Comparison of ENCODE assay signal across 23 cellular contexts in the genomic region with DNA sequence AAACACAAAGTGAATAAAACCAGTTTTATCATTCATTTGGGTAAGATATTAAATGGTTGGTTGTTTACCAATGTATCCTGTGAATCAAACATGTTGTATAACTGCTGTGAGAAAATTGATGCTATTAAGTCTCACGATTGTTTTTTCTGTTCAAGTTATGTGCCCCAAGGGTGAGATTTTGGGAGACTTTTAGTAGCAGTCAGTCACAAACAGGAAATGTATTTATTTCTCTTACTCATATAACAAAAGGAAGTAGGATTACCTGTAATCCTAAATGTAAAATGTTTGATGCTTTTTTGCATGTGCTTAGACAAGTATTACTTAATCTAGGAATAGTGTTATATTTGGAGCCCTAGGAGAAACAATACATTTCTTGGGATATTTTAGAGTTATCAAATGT. TPM values are rescaled to one million over a fixed set of nuclear protein-coding genes. Genes with fewer than 3 reads are reported as not detected.
DNase-seq lines count a peak whose midpoint lies in the region; ATAC-seq, FAIRE-seq and TF ChIP-seq lines count a peak whose summit lies in the region.
"Had no signal": no experiment of that assay in that cellular context is flagged by ENCODE, and none has a peak within 500 bp of the region (broad histone marks: within the 10 kb centered on the region; RNA-seq: fewer than 3 reads in every experiment).

No MANE protein-coding gene starts in this region.

- intact Hi-C loops in adrenal gland (cut with DNase I), result no loop called here

- no peaks in the 10 kb centered on the region for H3K9me3 ChIP-seq in adrenal gland (replicated peaks in 1 of 3)
- H3K9me3 ChIP-seq: esophagus muscularis mucosa, gastrocnemius medialis, transverse colon had no signal

- no peak overlapping the region for H3K27ac ChIP-seq in adrenal gland
- H3K27ac ChIP-seq: esophagus muscularis mucosa, gastrocnemius medialis, psoas muscle, skin epidermis, transverse colon had no signal

- FAIRE-seq in D721Med (lab: Jason Lieb, UNC), result no peak
- FAIRE-seq: kidney had no signal

- WGBS in adrenal gland, 4 donors, result 70 to 84% (median 78%) methylated on average over 1 of the region's 1 CpG

- no peaks in the 10 kb centered on the region for H3K27me3 ChIP-seq in adrenal gland
- H3K27me3 ChIP-seq: esophagus muscularis mucosa, gastrocnemius medialis, transverse colon had no signal

- no peak for TF ChIP-seq POLR2A in adrenal gland (IDR thresholded peaks at IDR 0.05)

- no peaks in the 10 kb centered on the region for H3K4me1 ChIP-seq in adrenal gland (replicated peaks in 1 of 2)
- H3K4me1 ChIP-seq: esophagus muscularis mucosa, gastrocnemius medialis, psoas muscle had no signal

- no peaks in the 10 kb centered on the region for H3K36me3 ChIP-seq in adrenal gland (replicated peaks in 1 of 2)
- H3K36me3 ChIP-seq: transverse colon had no signal

- DNase-seq in NAMALWA (ENCODE audit: low spot score) (no peak), NCI-H748 (lab: John Stamatoyannopoulos, UW; ENCODE audit: unreplicated experiment) (no peak), adrenal gland (no peak), D721Med (ENCODE audit: insufficient read length, low spot score) (no peak)
- DNase-seq: activated CD4-positive, CD25-positive, alpha-beta regulatory T cell treated with anti-CD3 and anti-CD28 coated beads, Interleukin-2, amount 50 U/mL, for 72 hours; CD4-positive, alpha-beta memory T cell; DMS79 treated with DMSO at 0.1 percent for 48 hours; effector CD4-positive, alpha-beta T cell; gastrocnemius medialis; IMR-90; kidney; NCI-H1436; NCI-H526; psoas muscle; stimulated activated naive CD8-positive, alpha-beta T cell treated with anti-CD3 and anti-CD28 coated beads, Interleukin-15, amount 100 ng/mL, for 72 hours; transverse colon had no signal

- ATAC-seq in GM18873 (IDR thresholded peaks at IDR 0.05; ENCODE audit: low FRiP score, unreplicated experiment), result peak; percentile 46
- peak; percentile 79 for ATAC-seq in GM21529 (IDR thresholded peaks at IDR 0.05; ENCODE audit: unreplicated experiment)
- peak; percentile 75 for ATAC-seq in HG03432 (IDR thresholded peaks at IDR 0.05; ENCODE audit: unreplicated experiment)
- ATAC-seq: activated naive CD4-positive, alpha-beta T cell treated with anti-CD3 and anti-CD28 coated beads, Interleukin-2, amount 50 U/mL, for 72 hours; gastrocnemius medialis; GM23338; psoas muscle; stimulated activated naive CD8-positive, alpha-beta T cell treated with anti-CD3 and anti-CD28 coated beads, Interleukin-15, amount 100 ng/mL, for 72 hours had no signal

- TF ChIP-seq CTCF in adrenal gland (IDR thresholded peaks at IDR 0.05) (no peak), D721Med (IDR thresholded peaks at IDR 0.05; ENCODE audit: insufficient read depth, missing control alignments) (no peak)

- no peak overlapping the region for H3K4me3 ChIP-seq in adrenal gland
- H3K4me3 ChIP-seq: esophagus muscularis mucosa, gastrocnemius medialis, GM23338, psoas muscle, skin epidermis, transverse colon had no signal

RNA-seq across cellular contexts. Expression of gene MTHFD2L, which starts 39.2 kb away (rescaled TPM):
- total RNA-seq in adrenal gland, result 10 to 100 TPM; 13.2 to 21.8 (median 15.9) TPM
- 10 to 100 TPM in 2 of 3 donors, 1 to 10 TPM in 1; 9.8 to 25.9 (median 10.3) TPM for polyA plus RNA-seq in adrenal gland
